15 cellular contexts compared by ENCODE assay signal in genomic region chr2:233531880-233532458, GRCh38.
"Had no signal": no experiment of that assay in that cellular context is flagged by ENCODE, and none has a peak within 500 bp of the region (broad histone marks: within the 10 kb centered on the region; RNA-seq: fewer than 3 reads in every experiment).

No MANE protein-coding gene starts in this region.

- H3K36me3 ChIP-seq: prostate gland had no signal

- H3K27ac ChIP-seq: ascending aorta, breast epithelium, epithelial cell of prostate, left lung, prostate gland, sigmoid colon, stomach, thoracic aorta had no signal

- H3K9me3 ChIP-seq: ascending aorta, breast epithelium, left lung, prostate gland, sigmoid colon, spleen, stomach, thoracic aorta had no signal

- H3K4me1 ChIP-seq: ascending aorta, breast epithelium, left lung, sigmoid colon, spleen had no signal

- H3K4me3 ChIP-seq: ascending aorta, breast epithelium, left lung, prostate gland, sigmoid colon, spleen, stomach, thoracic aorta had no signal

- DNase-seq: activated CD4-positive, alpha-beta T cell treated with anti-CD3 and anti-CD28 coated beads, Interleukin-2, amount 50 U/mL, for 4 hours; activated CD4-positive, CD25-positive, alpha-beta regulatory T cell treated with anti-CD3 and anti-CD28 coated beads, Interleukin-2, amount 50 U/mL, for 72 hours; activated naive CD4-positive, alpha-beta T cell treated with anti-CD3 and anti-CD28 coated beads for 36 hours; head of caudate nucleus; islet precursor cell; left lung; sigmoid colon; spleen; stomach had no signal

- ATAC-seq: activated T-helper 17 cell treated with anti-CD3 and anti-CD28 coated beads, Interleukin-2, amount 50 U/mL, for 72 hours; left lung had no signal

- H3K27me3 ChIP-seq: ascending aorta, breast epithelium, left lung, sigmoid colon, spleen, stomach had no signal
